ENCODE assay signal across 8 cellular contexts in genomic region chr5:56479701-56480304, GRCh38.
DNase-seq lines count a peak whose midpoint lies in the region; ATAC-seq and TF ChIP-seq lines count a peak whose summit lies in the region.

No MANE protein-coding gene starts in this region.

- H3K4me3 ChIP-seq in AG04450 (ENCODE audit: low read depth, low read length) (peak overlapping the region; percentile 62), GM23338 (peak overlapping the region; percentile 81), fibroblast of lung (replicated peaks in 1 of 4; ENCODE audit: control extremely low read depth in 1 of 4, insufficient read depth in 1 of 4, low read depth in 3 of 4, low read length in 4 of 4) (peak overlapping the region in 2 of 4 experiments; percentile 63 to 73), psoas muscle (peak overlapping the region; percentile 72)

- ATAC-seq in GM23338 (peak; percentile 6; the same call in 1 of the 3 replicates), psoas muscle (peak in 1 of 4 donors; percentile 24)

- H3K27ac ChIP-seq in AG04450 (ENCODE audit: low read depth, low read length) (peak overlapping the region; percentile 81), GM23338 (ENCODE audit: low read depth) (no peak overlapping the region), fibroblast of lung (ENCODE audit: insufficient read depth, low read length) (no peak overlapping the region), psoas muscle (peak overlapping the region; percentile 81), RWPE1 (no peak overlapping the region)

- H3K9me3 ChIP-seq in AG04450 (ENCODE audit: control insufficient read depth, insufficient read depth, low read length) (no peaks in the 10 kb centered on the region; the same call in 1 of the 2 replicates), fibroblast of lung (ENCODE audit: control insufficient read depth, insufficient read depth, low read depth, low read length) (no peaks in the 10 kb centered on the region), psoas muscle (no peaks in the 10 kb centered on the region)

- intact Hi-C loops in psoas muscle (cut with DNase I), result loop anchor here in 1 of 2 donors (10.0 kb wide), 1 partner anchor 335 kb away; the partner anchor contains the start of gene MAP3K1

- no peaks in the 10 kb centered on the region for H3K9me2 ChIP-seq in GM23338 (ENCODE audit: insufficient read depth)

- TF ChIP-seq CTCF in AG04450 (IDR thresholded peaks at IDR 0.05; ENCODE audit: low read depth, low read length) (no peak), GM23338 (conservative IDR thresholded peaks at IDR 0.05; ENCODE audit: low read depth in 2 of 2) (no peak), fibroblast of lung (conservative IDR thresholded peaks at IDR 0.05 in 1 of 2, IDR thresholded peaks at IDR 0.05 in 1 of 2; ENCODE audit: low read depth in 1 of 2, low read length in 2 of 2) (no peak), psoas muscle (IDR thresholded peaks at IDR 0.05) (no peak), RWPE1 (conservative IDR thresholded peaks at IDR 0.05; ENCODE audit: low read depth) (no peak)

- H3K79me2 ChIP-seq in GM23338 (replicated peaks; ENCODE audit: insufficient read depth) (no peaks in the 10 kb centered on the region), fibroblast of lung (ENCODE audit: control insufficient read depth, insufficient read depth, low read length) (no peaks in the 10 kb centered on the region)

- H4K20me1 ChIP-seq in GM23338 (replicated peaks; ENCODE audit: insufficient read depth), result no peaks in the 10 kb centered on the region
- no peaks in the 10 kb centered on the region for H4K20me1 ChIP-seq in fibroblast of lung (ENCODE audit: control insufficient read depth, extremely low read depth, insufficient read depth, low read length)

- H3K27ac Mint-ChIP-seq in GM23338, result no peak overlapping the region

- peaks cover 14% of the 10 kb centered on the region for H3K27me3 Mint-ChIP-seq in GM23338 (ENCODE audit: insufficient read depth, low read depth, poor library complexity)

- no peaks in the 10 kb centered on the region for H3F3A ChIP-seq in GM23338 (replicated peaks; ENCODE audit: low read depth)

- peaks cover 13% of the 10 kb centered on the region for H3K4me1 Mint-ChIP-seq in GM23338

- 26 to 46% (median 29%) methylated on average over 12 of the region's 12 CpGs for WGBS in psoas muscle, 3 donors

- peak overlapping the region; percentile 72 for H3K4me3 Mint-ChIP-seq in GM23338

- H3K9me3 Mint-ChIP-seq in GM23338, result no peaks in the 10 kb centered on the region

- H3K4me2 ChIP-seq in GM23338, result peak overlapping the region; percentile 96
- peak overlapping the region; percentile 79 for H3K4me2 ChIP-seq in fibroblast of lung (ENCODE audit: extremely low read depth, insufficient read depth, low read length)

- CTCF ChIA-PET in AG04450 (lab: Charles Lee) (interaction anchor here (1.1 kb wide), 1 partner anchor 209 kb away, joined by 3 read pairs; no protein-coding TSS in a partner anchor), RWPE1 (lab: Yijun Ruan, JAX) (interaction anchor here (0.6 to 0.8 kb wide), 2 partner anchors 191 to 209 kb away, joined by 3 read pairs; no protein-coding TSS in a partner anchor)

- DNase-seq in AG04450 (ENCODE audit: low read depth, low spot score), result no peak
- DNase-seq in GM23338 (ENCODE audit: low spot score), result no peak
- DNase-seq in activated CD4-positive, alpha-beta T cell treated with anti-CD3 and anti-CD28 coated beads for 4 hours, result peak; percentile 19 to 27
- DNase-seq in fibroblast of lung (ENCODE audit: low read depth in 2 of 2), result peak in 1 of 2 donors; percentile 34
- no peak for DNase-seq in psoas muscle
- DNase-seq in COR-L47 (lab: John Stamatoyannopoulos, UW), result no peak
- DNase-seq in SK-N-DZ (ENCODE audit: low spot score), result no peak
- no peak for DNase-seq in RWPE1 (ENCODE audit: low spot score)

- H3K27me3 ChIP-seq in AG04450 (ENCODE audit: control insufficient read depth, insufficient read depth, low read length) (no peaks in the 10 kb centered on the region), GM23338 (ENCODE audit: insufficient read depth) (peaks cover 36% of the 10 kb centered on the region), fibroblast of lung (ENCODE audit: control insufficient read depth, insufficient read depth, low read length) (no peaks in the 10 kb centered on the region), psoas muscle (ENCODE audit: insufficient read depth in 3 of 3, low read length in 2 of 3) (peaks cover 0 to 40% (median 7%) of the 10 kb centered on the region in 3 donors)

- H3K4me1 ChIP-seq in GM23338 (ENCODE audit: insufficient read depth), result peaks cover 8% of the 10 kb centered on the region
- peaks cover 5% of the 10 kb centered on the region for H3K4me1 ChIP-seq in fibroblast of lung (ENCODE audit: control insufficient read depth, extremely low read depth, insufficient read depth, low read length)
- H3K4me1 ChIP-seq in psoas muscle, result no peaks in the 10 kb centered on the region

- POLR2A ChIA-PET in AG04450 (lab: Yijun Ruan, JAX), result interaction anchor here (1.0 kb wide), 1 partner anchor 64 kb away, joined by 4 read pairs; no protein-coding TSS in a partner anchor
- POLR2A ChIA-PET in RWPE1 (lab: Yijun Ruan, JAX; ENCODE audit: low non-redundant PET), result no interaction called here

- H2AFZ ChIP-seq in GM23338 (peak overlapping the region; percentile 95), fibroblast of lung (ENCODE audit: low read length) (peak overlapping the region; percentile 84)

- H3K36me3 ChIP-seq in GM23338 (ENCODE audit: insufficient read depth) (no peaks in the 10 kb centered on the region), fibroblast of lung (ENCODE audit: control insufficient read depth, insufficient read depth, low read length) (no peaks in the 10 kb centered on the region), psoas muscle (ENCODE audit: insufficient read depth in 1 of 2, low read depth in 1 of 2) (no peaks in the 10 kb centered on the region)

- H3K36me3 Mint-ChIP-seq in GM23338 (ENCODE audit: low read depth), result no peaks in the 10 kb centered on the region

- no peak overlapping the region for H3K9ac ChIP-seq in fibroblast of lung (ENCODE audit: insufficient read depth, low read length)

TF ChIP-seq in GM23338, 12 proteins besides CTCF, POLR2A, EP300 and RAD21 (continues in another document):
- TF ChIP-seq STAT1 (IDR thresholded peaks at IDR 0.05; ENCODE audit: unreplicated experiment) (no peak), REST (IDR thresholded peaks at IDR 0.05; ENCODE audit: unreplicated experiment) (no peak), POLR2AphosphoS5 (IDR thresholded peaks at IDR 0.05; ENCODE audit: low read depth) (no peak), EZH2phosphoT487 (IDR thresholded peaks at IDR 0.05; ENCODE audit: unreplicated experiment) (no peak)

Comparison
In these comparisons a context has a peak if more than half of its experiments do, and no peak if none do; other contexts are left out.
1. DNase-seq: peak in activated CD4-positive, alpha-beta T cell treated with anti-CD3 and anti-CD28 coated beads for 4 hours (2 of 2); none in AG04450 (single experiment), GM23338 (single experiment), psoas muscle (0 of 2), COR-L47 (single experiment), SK-N-DZ (single experiment) and RWPE1 (single experiment).
2. H3K27ac ChIP-seq: peak in AG04450 (single experiment) and psoas muscle (single experiment); none in GM23338 (single experiment), fibroblast of lung (single experiment) and RWPE1 (single experiment).